ENCODE assay signal across 1 cellular context in genomic region chr1:205530116-205530515, GRCh38.
TF ChIP-seq lines count a peak whose summit lies in the region.

No MANE protein-coding gene starts in this region.

TF ChIP-seq in H1, 55 proteins besides CTCF, POLR2A, EP300 and RAD21 (continued from another document):
- TF ChIP-seq ATF2 (IDR thresholded peaks at IDR 0.05; ENCODE audit: low read length) (no peak), SIN3A (conservative IDR thresholded peaks at IDR 0.05 in 1 of 2, IDR thresholded peaks at IDR 0.05 in 1 of 2; ENCODE audit: low read depth in 1 of 2, low read length in 2 of 2) (no peak), SUZ12 (IDR thresholded peaks at IDR 0.05; ENCODE audit: low read length) (no peak), CHD7 (IDR thresholded peaks at IDR 0.05; ENCODE audit: insufficient replicate concordance, low read length) (no peak)
